Comparison of ENCODE assay signal across 11 cellular contexts in genomic region chr3:112963683-112964082, GRCh38. TPM values are rescaled to one million over a fixed set of nuclear protein-coding genes. Genes with fewer than 3 reads are reported as not detected.
"Had no signal": no experiment of that assay in that cellular context is flagged by ENCODE, and none has a peak within 500 bp of the region (broad histone marks: within the 10 kb centered on the region; RNA-seq: fewer than 3 reads in every experiment).

No MANE protein-coding gene starts in this region.

- H3K9me3 ChIP-seq: HAP-1 had no signal

- FAIRE-seq: HTR-8/SVneo had no signal

- H3K9ac ChIP-seq: GM23248, KMS-11 had no signal

- H3K4me3 ChIP-seq: GM23248, HAP-1 had no signal

- H2AFZ ChIP-seq: GM23248 had no signal

- H3K4me1 ChIP-seq: HAP-1 had no signal

- DNase-seq: GM23248, GOT3, H7, IMR-90, KBM-7 had no signal

- H3K4me2 ChIP-seq: KMS-11 had no signal

- H3K36me3 ChIP-seq: HAP-1 had no signal

- H3K27ac ChIP-seq: GM23248, KMS-11 had no signal

- ATAC-seq: HCT116 had no signal

RNA-seq across cellular contexts. Expression of gene CD200R1, which starts 11.2 kb away (rescaled TPM):
- total RNA-seq: GM23248, H4, HT-29 had no signal
- polyA plus RNA-seq: GM23248 had no signal
